Comparison of ENCODE assay signal across 18 cellular contexts in the genomic region with DNA sequence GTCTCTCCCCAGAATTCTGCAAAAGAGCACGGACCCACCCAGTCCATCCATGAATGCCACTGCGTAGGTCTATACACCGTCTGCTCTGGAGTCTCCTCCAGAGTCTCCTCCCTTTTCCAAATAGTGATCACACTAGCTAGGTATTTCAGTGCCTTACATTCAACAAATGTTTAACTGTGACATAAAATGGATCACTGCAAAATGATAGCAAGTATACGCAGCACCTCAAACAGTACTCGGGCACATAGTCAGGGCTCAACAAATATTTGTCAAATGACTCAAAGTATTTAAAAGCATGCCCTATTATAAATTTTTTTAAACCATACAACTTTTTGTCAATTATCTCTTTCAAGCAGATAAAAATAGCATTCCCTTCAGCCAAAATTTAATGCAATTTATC.
DNase-seq lines count a peak whose midpoint lies in the region; ATAC-seq, FAIRE-seq and TF ChIP-seq lines count a peak whose summit lies in the region.
"Had no signal": no experiment of that assay in that cellular context is flagged by ENCODE, and none has a peak within 500 bp of the region (broad histone marks: within the 10 kb centered on the region; RNA-seq: fewer than 3 reads in every experiment).

No MANE protein-coding gene starts in this region.

- H3K4me3 ChIP-seq in PC-3 (ENCODE audit: low read length): peak overlapping the region; percentile 9; the same call in 1 of the 2 replicates
- no peak overlapping the region for H3K4me3 ChIP-seq in mucosa of descending colon
- H3K4me3 ChIP-seq in foreskin fibroblast (ENCODE audit: low read depth in 1 of 2, low read length in 2 of 2): no peak overlapping the region
- no peak overlapping the region for H3K4me3 ChIP-seq in osteoblast (ENCODE audit: insufficient read depth, low read length)
- H3K4me3 ChIP-seq: PC-9, SK-N-MC had no signal

- H3K36me3 ChIP-seq in PC-3 (ENCODE audit: low read depth, low read length) (peaks cover 20% of the 10 kb centered on the region; the same call in 1 of the 2 replicates), mucosa of descending colon (ENCODE audit: low read depth) (no peaks in the 10 kb centered on the region), osteoblast (ENCODE audit: insufficient read depth, low read length) (no peaks in the 10 kb centered on the region)

- H2AFZ ChIP-seq in PC-3 (ENCODE audit: low read length) (no peak overlapping the region), osteoblast (ENCODE audit: low read length) (no peak overlapping the region)
- H2AFZ ChIP-seq: PC-9 had no signal

- H3K27ac ChIP-seq in PC-3 (ENCODE audit: low read length) (peak overlapping the region; percentile 91), foreskin keratinocyte (peak overlapping the region; percentile 79), osteoblast (ENCODE audit: low read depth, low read length) (no peak overlapping the region)
- H3K27ac ChIP-seq: PC-9, SK-N-MC had no signal

- DNase-seq in H54 (ENCODE audit: insufficient read length, low spot score) (peak; percentile 19), PC-3 (peak; percentile 93), foreskin keratinocyte (peak; percentile 60 to 70), mucosa of descending colon (no peak), foreskin fibroblast (no peak), UCSD-AML1 (lab: John Stamatoyannopoulos, UW; ENCODE audit: unreplicated experiment) (no peak), osteoblast (ENCODE audit: insufficient read length, low spot score, missing footprints) (no peak)
- DNase-seq: CD4-positive, CD25-positive, alpha-beta regulatory T cell; HCEC 1CT; NCI-H1417 treated with DMSO at 0.1 percent for 48 hours; NCI-H2029 treated with DMSO at 0.1 percent for 48 hours; NCI-H2171 treated with DMSO at 0.1 percent for 48 hours; NCI-H82; PC-9 had no signal

- peaks cover 56% of the 10 kb centered on the region for H3K4me1 ChIP-seq in PC-3 (ENCODE audit: insufficient read depth, low read length)
- H3K4me1 ChIP-seq in foreskin keratinocyte: peaks cover 40% of the 10 kb centered on the region
- H3K4me1 ChIP-seq in mucosa of descending colon (ENCODE audit: low read depth): no peaks in the 10 kb centered on the region
- H3K4me1 ChIP-seq in osteoblast (ENCODE audit: insufficient read depth, low read length): peaks cover 9% of the 10 kb centered on the region

- no peaks in the 10 kb centered on the region for H3K9me3 ChIP-seq in PC-3 (ENCODE audit: low read length)
- H3K9me3 ChIP-seq in mucosa of descending colon: no peaks in the 10 kb centered on the region
- H3K9me3 ChIP-seq in osteoblast (ENCODE audit: low read depth, low read length): no peaks in the 10 kb centered on the region

- no peaks in the 10 kb centered on the region for H3K9me2 ChIP-seq in PC-3 (replicated peaks; ENCODE audit: low read length)

- H4K20me1 ChIP-seq in PC-3 (ENCODE audit: low read length): no peaks in the 10 kb centered on the region
- H4K20me1 ChIP-seq in osteoblast (ENCODE audit: insufficient read depth, low read length): no peaks in the 10 kb centered on the region

- peak overlapping the region; percentile 51 for H3K9ac ChIP-seq in PC-3 (ENCODE audit: low read length)

- H3K27me3 ChIP-seq in PC-3 (ENCODE audit: low read length) (no peaks in the 10 kb centered on the region), foreskin keratinocyte (no peaks in the 10 kb centered on the region), osteoblast (ENCODE audit: insufficient read depth, low read length) (no peaks in the 10 kb centered on the region)

- peaks cover 9% of the 10 kb centered on the region for H3F3A ChIP-seq in PC-3 (ENCODE audit: low read length, unreplicated experiment)

- H3K4me2 ChIP-seq in PC-3 (ENCODE audit: low read length) (peak overlapping the region; percentile 78), osteoblast (ENCODE audit: insufficient read depth, low read length) (no peak overlapping the region)
- H3K4me2 ChIP-seq: PC-9 had no signal

- peak; percentile 30 for FAIRE-seq in H54 (lab: Jason Lieb, UNC)
- FAIRE-seq: GM19239, HTR-8/SVneo had no signal

- CTCF ChIA-PET in PC-3 (lab: Charles Lee): interaction anchor here (0.5 kb wide), 1 partner anchor 317 kb away, joined by 3 read pairs; no protein-coding TSS in a partner anchor

- intact Hi-C loops in PC-3 (cut with micrococcal nuclease): loop anchor here (1.0 to 10.0 kb wide), 7 partner anchors 24 to 504 kb away; no protein-coding TSS in a partner anchor
- intact Hi-C loops in mucosa of descending colon (cut with DNase I, micrococcal nuclease): no loop called here

- no peak for TF ChIP-seq CTCF in PC-3 (conservative IDR thresholded peaks at IDR 0.05; ENCODE audit: low read depth, low read length)
- TF ChIP-seq CTCF in foreskin keratinocyte (conservative IDR thresholded peaks at IDR 0.05): no peak
- no peak for TF ChIP-seq CTCF in mucosa of descending colon (IDR thresholded peaks at IDR 0.05)
- TF ChIP-seq CTCF in foreskin fibroblast (IDR thresholded peaks at IDR 0.05; ENCODE audit: low read depth, low read length): no peak
- TF ChIP-seq CTCF in osteoblast (IDR thresholded peaks at IDR 0.05; ENCODE audit: extremely low read depth, low read depth, low read length): no peak

- no TSS peak for BruUV-seq in PC-3 (replicated peaks; lab: Mats Ljungman, UMichigan)

- POLR2A ChIA-PET in PC-3 (lab: Charles Lee; ENCODE audit: unreplicated experiment): interaction anchor here (1.0 kb wide), 1 partner anchor 24 kb away, joined by 3 read pairs; no protein-coding TSS in a partner anchor

- H3K79me2 ChIP-seq in PC-3 (ENCODE audit: low read length) (peaks cover 22% of the 10 kb centered on the region), osteoblast (ENCODE audit: insufficient read depth, low read length) (no peaks in the 10 kb centered on the region)

- ATAC-seq in PC-3 (peak; percentile 86), foreskin keratinocyte (peak; percentile 1), mucosa of descending colon (peak; percentile 19)
- ATAC-seq: Right ventricle myocardium inferior had no signal

- TF ChIP-seq POLR2A in H54 (IDR thresholded peaks at IDR 0.05; ENCODE audit: low read depth, low read length): no peak

Comparison
In these comparisons a context has a peak if more than half of its experiments do, and no peak if none do; other contexts are left out.
1. DNase-seq: peak in H54 (single experiment), PC-3 (single experiment) and foreskin keratinocyte (2 of 2); none in mucosa of descending colon (0 of 3), foreskin fibroblast (0 of 2), UCSD-AML1 (single experiment) and osteoblast (single experiment).
2. ATAC-seq: peak in every context shown above with its lines; median percentile 86 in PC-3; 19 in mucosa of descending colon; 1 in foreskin keratinocyte.